ENCODE assay signal across 1 cellular context in the genomic region with DNA sequence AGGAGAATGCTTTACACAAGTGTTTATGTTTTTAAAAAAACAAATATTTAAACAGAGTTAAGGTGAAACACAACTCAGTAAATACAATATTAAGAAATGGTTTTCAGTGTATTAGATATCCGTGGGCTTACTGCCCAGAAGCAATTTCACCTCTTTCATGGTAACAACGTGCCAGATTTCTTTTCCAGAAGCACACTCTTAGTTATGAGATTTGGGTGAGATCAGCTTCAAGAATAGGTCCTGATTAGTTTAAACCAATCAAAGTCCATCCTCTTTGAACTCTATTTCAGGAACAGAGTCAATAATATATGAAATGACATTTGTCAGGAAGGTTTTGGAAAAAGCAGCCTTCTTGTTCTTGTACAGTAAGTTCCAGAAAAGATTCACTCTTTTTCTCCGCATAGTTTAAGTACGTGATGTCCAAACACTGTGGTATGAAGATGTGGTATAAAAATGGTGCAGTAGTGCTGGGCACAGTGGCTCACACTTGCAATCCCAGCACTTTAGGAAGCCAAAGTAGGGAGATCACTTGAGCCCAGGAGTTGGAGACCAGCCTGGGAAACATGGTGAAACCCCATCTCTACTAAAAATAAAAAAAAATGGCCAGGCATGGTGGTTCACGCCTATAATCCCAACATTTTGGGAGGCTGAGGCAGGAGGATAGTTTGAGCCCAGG.
TF ChIP-seq lines count a peak whose summit lies in the region.

No MANE protein-coding gene starts in this region.

TF ChIP-seq in A549, 52 proteins besides CTCF, POLR2A, EP300 and RAD21 (continued from another document):
- TF ChIP-seq, protein P1, sequence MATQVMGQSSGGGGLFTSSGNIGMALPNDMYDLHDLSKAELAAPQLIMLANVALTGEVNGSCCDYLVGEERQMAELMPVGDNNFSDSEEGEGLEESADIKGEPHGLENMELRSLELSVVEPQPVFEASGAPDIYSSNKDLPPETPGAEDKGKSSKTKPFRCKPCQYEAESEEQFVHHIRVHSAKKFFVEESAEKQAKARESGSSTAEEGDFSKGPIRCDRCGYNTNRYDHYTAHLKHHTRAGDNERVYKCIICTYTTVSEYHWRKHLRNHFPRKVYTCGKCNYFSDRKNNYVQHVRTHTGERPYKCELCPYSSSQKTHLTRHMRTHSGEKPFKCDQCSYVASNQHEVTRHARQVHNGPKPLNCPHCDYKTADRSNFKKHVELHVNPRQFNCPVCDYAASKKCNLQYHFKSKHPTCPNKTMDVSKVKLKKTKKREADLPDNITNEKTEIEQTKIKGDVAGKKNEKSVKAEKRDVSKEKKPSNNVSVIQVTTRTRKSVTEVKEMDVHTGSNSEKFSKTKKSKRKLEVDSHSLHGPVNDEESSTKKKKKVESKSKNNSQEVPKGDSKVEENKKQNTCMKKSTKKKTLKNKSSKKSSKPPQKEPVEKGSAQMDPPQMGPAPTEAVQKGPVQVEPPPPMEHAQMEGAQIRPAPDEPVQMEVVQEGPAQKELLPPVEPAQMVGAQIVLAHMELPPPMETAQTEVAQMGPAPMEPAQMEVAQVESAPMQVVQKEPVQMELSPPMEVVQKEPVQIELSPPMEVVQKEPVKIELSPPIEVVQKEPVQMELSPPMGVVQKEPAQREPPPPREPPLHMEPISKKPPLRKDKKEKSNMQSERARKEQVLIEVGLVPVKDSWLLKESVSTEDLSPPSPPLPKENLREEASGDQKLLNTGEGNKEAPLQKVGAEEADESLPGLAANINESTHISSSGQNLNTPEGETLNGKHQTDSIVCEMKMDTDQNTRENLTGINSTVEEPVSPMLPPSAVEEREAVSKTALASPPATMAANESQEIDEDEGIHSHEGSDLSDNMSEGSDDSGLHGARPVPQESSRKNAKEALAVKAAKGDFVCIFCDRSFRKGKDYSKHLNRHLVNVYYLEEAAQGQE (IDR thresholded peaks at IDR 0.05) = no peak
- TF ChIP-seq FOSL2 (IDR thresholded peaks at IDR 0.05) (no peak), FOSL2 (CRISPR knock-in tag; IDR thresholded peaks at IDR 0.05) (no peak), NR3C1 (IDR thresholded peaks at IDR 0.05) (no peak), CBX2 (IDR thresholded peaks at IDR 0.05; ENCODE audit: borderline replicate concordance, low read depth) (no peak), RCOR1 (IDR thresholded peaks at IDR 0.05; ENCODE audit: low read depth, low read length) (no peak)
